In the genomic region with DNA sequence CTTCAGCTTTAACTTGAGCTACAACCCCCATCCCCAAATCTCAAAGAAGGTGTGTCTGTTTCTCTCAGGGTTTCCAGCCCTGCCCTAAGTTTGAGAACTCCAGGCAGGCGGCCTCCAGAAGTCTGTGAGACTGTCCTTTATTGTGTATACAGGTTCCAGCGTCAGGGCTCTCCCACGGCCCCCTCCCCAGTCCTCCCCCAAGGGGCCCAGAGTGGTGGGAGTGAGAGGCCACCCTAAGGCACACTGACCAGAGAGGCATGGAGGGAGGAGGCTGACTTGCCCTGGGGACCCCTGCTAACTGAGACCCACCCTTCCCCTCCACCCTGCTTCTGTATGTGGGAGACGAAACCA, we compare ENCODE assay signal across 15 cellular contexts. TPM values are rescaled to one million over a fixed set of nuclear protein-coding genes. Genes with fewer than 3 reads are reported as not detected.
A peak's percentile ranks its signal among the peaks of the same experiment; 100 is the strongest.
DNase-seq lines count a peak whose midpoint lies in the region; ATAC-seq, FAIRE-seq and TF ChIP-seq lines count a peak whose summit lies in the region.
"Had no signal": no experiment of that assay in that cellular context is flagged by ENCODE, and none has a peak within 500 bp of the region (broad histone marks: within the 10 kb centered on the region; RNA-seq: fewer than 3 reads in every experiment).

No MANE protein-coding gene starts in this region.

- no peak overlapping the region for H2BK5ac ChIP-seq in mesenchymal stem cell (ENCODE audit: low read depth, low read length, poor library complexity, severe bottlenecking)

- H3K9ac ChIP-seq in HCT116 (ENCODE audit: low read length) = no peak overlapping the region
- peak overlapping the region; percentile 66 to 90 for H3K9ac ChIP-seq in K562 (ENCODE audit: insufficient read depth in 1 of 2, low read depth in 2 of 2, low read length in 2 of 2)
- H3K9ac ChIP-seq in mesenchymal stem cell (ENCODE audit: low read length) = peak overlapping the region; percentile 69

- TF ChIP-seq EP300 in K562 (IDR thresholded peaks at IDR 0.05; ENCODE audit: low read length) = no peak

- H3K4me3 Mint-ChIP-seq in stimulated activated memory B cell treated with anti-CD40 and anti-IgM and Interleukin-4, amounts not matched to agents 10 μg/mL and 1 μg/mL and 100 μg/mL, for 72 hours = no peak overlapping the region

- no peaks in the 10 kb centered on the region for H3K36me3 ChIP-seq in HCT116 (ENCODE audit: control insufficient read depth in 1 of 2, insufficient read depth in 2 of 2, low read length in 2 of 2)
- H3K36me3 ChIP-seq in K562 (ENCODE audit: control insufficient read depth, insufficient read depth, low read length) = no peaks in the 10 kb centered on the region
- H3K36me3 ChIP-seq in mesenchymal stem cell (ENCODE audit: control insufficient read depth in 1 of 2, insufficient read depth in 2 of 2, low read depth in 1 of 2, low read length in 2 of 2) = no peaks in the 10 kb centered on the region
- H3K36me3 ChIP-seq: SJSA1 had no signal

- no peaks in the 10 kb centered on the region for H4K20me1 ChIP-seq in HCT116 (ENCODE audit: insufficient read depth)
- no peaks in the 10 kb centered on the region for H4K20me1 ChIP-seq in K562 (replicated peaks; ENCODE audit: control insufficient read depth, insufficient read depth, low read length)

- WGBS in K562 (ENCODE audit: insufficient coverage, low coverage, missing lambda C conversion rate) = 33% methylated on average over 4 of the region's 4 CpGs
- WGBS in mesenchymal stem cell = 100% methylated on average over 1 of the region's 4 CpGs

- peak overlapping the region; percentile 70 for H3K27ac Mint-ChIP-seq in stimulated activated memory B cell treated with anti-CD40 and anti-IgM and Interleukin-4, amounts not matched to agents 10 μg/mL and 1 μg/mL and 100 μg/mL, for 72 hours
- H3K27ac Mint-ChIP-seq: activated T-cell treated with anti-CD3 and anti-CD28 coated beads, Interleukin-2, amount 50 U/mL, for 72 hours; CD8-positive, alpha-beta T cell had no signal

- in situ Hi-C loops in K562 (cut with MboI) = loop anchor here (5.0 to 10.0 kb wide), 2 partner anchors 51 to 178 kb away; no protein-coding TSS in a partner anchor

- no peak overlapping the region for H3K14ac ChIP-seq in mesenchymal stem cell (ENCODE audit: low read length in 2 of 2)

- H3K9me1 ChIP-seq in K562 (ENCODE audit: control insufficient read depth, insufficient read depth, low read length) = no peaks in the 10 kb centered on the region

- H3K4me3 ChIP-seq in HCT116 (replicated peaks in 1 of 2; ENCODE audit: low read depth in 1 of 2, low read length in 2 of 2) (no peak overlapping the region), K562 (0 out of 2 replicates have a peak overlapping the region, but pooled peaks have one; percentile 45), mesenchymal stem cell (ENCODE audit: insufficient read depth in 1 of 2, low read depth in 1 of 2, low read length in 2 of 2) (no peak overlapping the region)

- H3K9me3 ChIP-seq in HCT116 (ENCODE audit: control insufficient read depth in 1 of 2, insufficient read depth in 1 of 2, low read depth in 1 of 2, low read length in 2 of 2) (no peaks in the 10 kb centered on the region), K562 (replicated peaks; ENCODE audit: control insufficient read depth, insufficient read depth, low read depth, low read length) (no peaks in the 10 kb centered on the region), mesenchymal stem cell (ENCODE audit: control insufficient read depth, low read length) (no peaks in the 10 kb centered on the region)
- H3K9me3 ChIP-seq: SJSA1 had no signal

- no peaks in the 10 kb centered on the region for H3K36me3 Mint-ChIP-seq in stimulated activated memory B cell treated with anti-CD40 and anti-IgM and Interleukin-4, amounts not matched to agents 10 μg/mL and 1 μg/mL and 100 μg/mL, for 72 hours
- H3K36me3 Mint-ChIP-seq: CD8-positive, alpha-beta T cell had no signal

- no peak overlapping the region for H4K91ac ChIP-seq in mesenchymal stem cell (ENCODE audit: low read length)

- H3K79me2 ChIP-seq in HCT116 (ENCODE audit: insufficient read depth, low read length) = no peaks in the 10 kb centered on the region
- H3K79me2 ChIP-seq in K562 (ENCODE audit: control insufficient read depth, insufficient read depth, low read length) = no peaks in the 10 kb centered on the region

- H2AK5ac ChIP-seq in mesenchymal stem cell (ENCODE audit: low read length, severe bottlenecking) = no peak overlapping the region

- DNase-seq in HCT116 (ENCODE audit: low read depth, low spot score) (no peak), K562 (ENCODE audit: extremely low read depth in 1 of 4, low spot score in 3 of 4) (peak in 1 of 4 experiments; percentile 31), mesenchymal stem cell (no peak)
- DNase-seq: NCI-H510A had no signal

- H3K79me1 ChIP-seq in mesenchymal stem cell (replicated peaks; ENCODE audit: low read length, poor library complexity, severe bottlenecking) = no peaks in the 10 kb centered on the region

- POLR2A ChIA-PET in HCT116 (lab: Charles Lee) = no interaction called here
- POLR2A ChIA-PET in K562 (lab: Yijun Ruan, JAX) = interaction anchor here (0.5 to 1.2 kb wide), 3 partner anchors 13 to 1160 kb away, joined by 3 to 6 read pairs (median 3); no protein-coding TSS in a partner anchor

- RAD21 ChIA-PET in HCT116 (lab: Charles Lee; ENCODE audit: low non-redundant PET in 1 of 2, low total read pairs in 2 of 2, uncharacterized antibody in 2 of 2, unreplicated experiment in 2 of 2) = no interaction called here

- H2BK15ac ChIP-seq in mesenchymal stem cell (ENCODE audit: low read depth, poor library complexity, severe bottlenecking) = peak overlapping the region; percentile 65

- FAIRE-seq in K562 (lab: Jason Lieb, UNC) = no peak
- FAIRE-seq: bronchial epithelial cell had no signal

- H3K27ac ChIP-seq in HCT116 (ENCODE audit: low read depth, low read length) = no peak overlapping the region
- peak overlapping the region; percentile 79 for H3K27ac ChIP-seq in K562 (ENCODE audit: extremely low read depth, low read depth, low read length)
- H3K27ac ChIP-seq in mesenchymal stem cell (ENCODE audit: low read length, poor library complexity, severe bottlenecking) = no peak overlapping the region

- intact Hi-C loops in HCT116 (cut with micrococcal nuclease) (no loop called here), K562 (cut with micrococcal nuclease) (loop anchor here (1.0 kb wide), 1 partner anchor 18 kb away; no protein-coding TSS in a partner anchor)

- ATAC-seq in HCT116 (no peak), K562 (no peak), HG02938 (IDR thresholded peaks at IDR 0.05; ENCODE audit: unreplicated experiment) (no peak), GM21526 (IDR thresholded peaks at IDR 0.05; ENCODE audit: low FRiP score, unreplicated experiment) (no peak), GM21717 (IDR thresholded peaks at IDR 0.05; ENCODE audit: unreplicated experiment) (no peak), HG03457 (IDR thresholded peaks at IDR 0.05; ENCODE audit: unreplicated experiment) (no peak)
- ATAC-seq in stimulated activated memory B cell treated with anti-CD40 and anti-IgM and Interleukin-4, amounts not matched to agents 10 μg/mL and 1 μg/mL and 100 μg/mL, for 72 hours = no peak

- peak overlapping the region in 1 of 2 experiments; percentile 40 for H3K18ac ChIP-seq in mesenchymal stem cell (ENCODE audit: low read depth in 1 of 2, low read length in 2 of 2)

- H3K27me3 ChIP-seq in HCT116 (ENCODE audit: insufficient read depth, low read length) = no peaks in the 10 kb centered on the region
- no peaks in the 10 kb centered on the region for H3K27me3 ChIP-seq in K562 (ENCODE audit: control insufficient read depth in 2 of 2, insufficient read depth in 2 of 2, low read length in 2 of 2)
- no peaks in the 10 kb centered on the region for H3K27me3 ChIP-seq in mesenchymal stem cell (ENCODE audit: control insufficient read depth in 1 of 2, insufficient read depth in 1 of 2, low read length in 2 of 2)
- H3K27me3 ChIP-seq: SJSA1 had no signal

- H3K9me3 Mint-ChIP-seq in stimulated activated memory B cell treated with anti-CD40 and anti-IgM and Interleukin-4, amounts not matched to agents 10 μg/mL and 1 μg/mL and 100 μg/mL, for 72 hours = no peaks in the 10 kb centered on the region
- H3K9me3 Mint-ChIP-seq: activated B cell treated with CpG ODN at 0.5 μM for 24 hours; activated T-cell treated with anti-CD3 and anti-CD28 coated beads, Interleukin-2, amount 50 U/mL, for 72 hours; CD8-positive, alpha-beta T cell had no signal

- H3K4me1 ChIP-seq in HCT116 (ENCODE audit: control insufficient read depth in 1 of 2, insufficient read depth in 2 of 2, low read length in 2 of 2) (peaks cover 10 to 24% of the 10 kb centered on the region in 2 experiments), K562 (replicated peaks in 1 of 2; ENCODE audit: control insufficient read depth in 2 of 2, insufficient read depth in 2 of 2, low read length in 2 of 2) (peaks cover 40 to 71% of the 10 kb centered on the region in 2 experiments), mesenchymal stem cell (ENCODE audit: control insufficient read depth, insufficient read depth, low read depth, low read length) (peaks cover 33% of the 10 kb centered on the region)

- TF ChIP-seq POLR2A in HCT116 (IDR thresholded peaks at IDR 0.05; ENCODE audit: borderline replicate concordance, extremely low read depth, insufficient read depth, insufficient read length) (no peak), K562 (conservative IDR thresholded peaks at IDR 0.05) (no peak)

- H2AFZ ChIP-seq in HCT116 (ENCODE audit: low read depth, low read length, poor library complexity, severe bottlenecking) = no peak overlapping the region
- H2AFZ ChIP-seq in K562 (ENCODE audit: low read depth, low read length) = peak overlapping the region; percentile 88
- H2AFZ ChIP-seq in mesenchymal stem cell (ENCODE audit: low read depth, low read length) = no peak overlapping the region

- TF ChIP-seq RAD21 in HCT116 (IDR thresholded peaks at IDR 0.05; ENCODE audit: low read depth) (no peak), K562 (CRISPR knock-in tag; conservative IDR thresholded peaks at IDR 0.05 in 1 of 2, IDR thresholded peaks at IDR 0.05 in 1 of 2) (no peak)

- peak overlapping the region; percentile 33 to 34 for H2BK12ac ChIP-seq in mesenchymal stem cell (ENCODE audit: low read length in 2 of 2)

- no peak overlapping the region for H3K23ac ChIP-seq in mesenchymal stem cell (ENCODE audit: low read length in 2 of 2)

- peaks cover 46% of the 10 kb centered on the region for H3K4me1 Mint-ChIP-seq in stimulated activated memory B cell treated with anti-CD40 and anti-IgM and Interleukin-4, amounts not matched to agents 10 μg/mL and 1 μg/mL and 100 μg/mL, for 72 hours

- peak overlapping the region; percentile 85; the same call in 1 of the 2 replicates for H3K4me2 ChIP-seq in HCT116 (ENCODE audit: low read length)
- peak overlapping the region; percentile 76 for H3K4me2 ChIP-seq in K562 (ENCODE audit: insufficient read depth, low read length)
- no peak overlapping the region for H3K4me2 ChIP-seq in mesenchymal stem cell (ENCODE audit: low read length, poor library complexity, severe bottlenecking)

- H3K27me3 Mint-ChIP-seq in stimulated activated memory B cell treated with anti-CD40 and anti-IgM and Interleukin-4, amounts not matched to agents 10 μg/mL and 1 μg/mL and 100 μg/mL, for 72 hours = peaks cover 13% of the 10 kb centered on the region
- H3K27me3 Mint-ChIP-seq: activated B cell treated with CpG ODN at 0.5 μM for 24 hours had no signal

- CTCF ChIA-PET in HCT116 (lab: Charles Lee) = interaction anchor here (1.3 kb wide), 1 partner anchor 68 kb away, joined by 3 read pairs; no protein-coding TSS in a partner anchor
- CTCF ChIA-PET in K562 (lab: Yijun Ruan, JAX; ENCODE audit: low intra/inter-chr PET ratio) = no interaction called here

- TF ChIP-seq CTCF in HCT116 (IDR thresholded peaks at IDR 0.05 in 2 of 3, conservative IDR thresholded peaks at IDR 0.05 in 1 of 3; ENCODE audit: borderline replicate concordance in 1 of 3, insufficient read depth in 1 of 3, low read depth in 2 of 3, low read length in 2 of 3) (no peak), K562 (IDR thresholded peaks at IDR 0.05 in 2 of 3, conservative IDR thresholded peaks at IDR 0.05 in 1 of 3; ENCODE audit: insufficient read depth in 2 of 3, low read depth in 1 of 3, low read length in 3 of 3) (no peak)

- H2BK120ac ChIP-seq in mesenchymal stem cell (ENCODE audit: low read depth, low read length) = no peak overlapping the region

- no peaks in the 10 kb centered on the region for H3K9me2 ChIP-seq in HCT116 (ENCODE audit: insufficient read depth)

- BruUV-seq in HCT116 (replicated peaks; lab: Mats Ljungman, UMichigan) (no TSS peak), K562 (replicated peaks; lab: Mats Ljungman, UMichigan) (no TSS peak)

- no peak overlapping the region for H3K4ac ChIP-seq in mesenchymal stem cell (ENCODE audit: low read depth in 1 of 2, low read length in 2 of 2)

- no peak overlapping the region for H4K8ac ChIP-seq in mesenchymal stem cell (ENCODE audit: low read length)

RNA-seq across cellular contexts. Expression of a gene that starts 4.0 kb away (rescaled TPM):
- total RNA-seq in HCT116 (2021; ENCODE audit: unreplicated experiment) (0.27 TPM), K562 (2014; rRNA removed) (0.05 TPM in 1 of 2 replicates, not detected in the other), K562 (2014; rRNA removed; fragmentation: Illumina TruSeq; extraction: Trizol) (not detected in 2 replicates), K562 (2015; rRNA removed; fragmentation: Illumina TruSeq; extraction: Trizol) (not detected in 2 replicates), K562 (2021) (0.09 TPM in 1 of 2 replicates, not detected in the other)
- polyA plus RNA-seq in HCT116 (2012) = 0.04 and 0.09 TPM in 2 replicates
- total RNA-seq in K562 (2011; cell fraction: chromatin; rRNA removed; ENCODE audit: low replicate concordance) = 0.44 TPM in 1 of 2 replicates, not detected in the other
- total RNA-seq in K562 (2011; cell fraction: nucleolus; rRNA removed) = not detected in 2 replicates
- 0.31 TPM in 1 of 2 replicates, not detected in the other for total RNA-seq in K562 (2011; cell fraction: nucleoplasm; rRNA removed)
- polyA plus RNA-seq in K562 (2011; rRNA removed) (0.07 and 0.08 TPM in 2 replicates), K562 (2014; fragmentation: Illumina TruSeq; extraction: Trizol) (0.19 TPM in 1 of 2 replicates, not detected in the other), K562 (2014; fragmentation: Nextera tagmentation; extraction: Ambion mirVana) (not detected), K562 (2014; rRNA removed) (not detected in 2 replicates)
- polyA plus RNA-seq in K562 (2011; cell fraction: cytosol; rRNA removed) = 0.03 and 0.04 TPM in 2 replicates
- 0.07 and 0.08 TPM in 2 replicates for polyA plus RNA-seq in K562 (2011; cell fraction: nucleus; rRNA removed)
- 0.16 and 0.17 TPM in 2 replicates for polyA plus RNA-seq in K562 (2012)
- polyA minus RNA-seq in K562 (2011; rRNA and poly(A)+ RNA removed) = not detected in 2 replicates
- polyA minus RNA-seq in K562 (2011; cell fraction: cytosol; rRNA and poly(A)+ RNA removed) = not detected in 2 replicates
- not detected in 2 replicates for polyA minus RNA-seq in K562 (2011; cell fraction: nucleus; rRNA and poly(A)+ RNA removed)
- 3.4 TPM for polyA plus RNA-seq in mesenchymal stem cell (2013, experiment 1 of 2)
- polyA plus RNA-seq in mesenchymal stem cell (2013, experiment 2 of 2) = 4.0 TPM
- total RNA-seq: activated B cell treated with CpG ODN at 0.5 μM for 24 hours; activated T-cell treated with anti-CD3 and anti-CD28 coated beads, Interleukin-2, amount 50 U/mL, for 72 hours; bronchial epithelial cell; CD8-positive, alpha-beta T cell; kidney epithelial cell; SJSA1 had no signal

RNA-seq across cellular contexts. Expression of a gene that starts 8.0 kb away (rescaled TPM):
- total RNA-seq in HCT116 (2021; ENCODE audit: unreplicated experiment) (0.10 TPM), K562 (2014; rRNA removed) (0.18 TPM in 1 of 2 replicates, not detected in the other), K562 (2014; rRNA removed; fragmentation: Illumina TruSeq; extraction: Trizol) (not detected in 2 replicates), K562 (2015; rRNA removed; fragmentation: Illumina TruSeq; extraction: Trizol) (not detected in 2 replicates), K562 (2021) (0.07 and 0.18 TPM in 2 replicates)
- 0.34 and 0.37 TPM in 2 replicates for polyA plus RNA-seq in HCT116 (2012)
- total RNA-seq in K562 (2011; cell fraction: chromatin; rRNA removed; ENCODE audit: low replicate concordance) = 0.55 and 2.4 TPM in 2 replicates
- 0.92 and 2.0 TPM in 2 replicates for total RNA-seq in K562 (2011; cell fraction: nucleolus; rRNA removed)
- 0.76 and 2.0 TPM in 2 replicates for total RNA-seq in K562 (2011; cell fraction: nucleoplasm; rRNA removed)
- polyA plus RNA-seq in K562 (2011; rRNA removed) (0.10 and 0.45 TPM in 2 replicates), K562 (2014; fragmentation: Illumina TruSeq; extraction: Trizol) (0.10 TPM in 1 of 2 replicates, not detected in the other), K562 (2014; fragmentation: Nextera tagmentation; extraction: Ambion mirVana) (under 1 TPM in 1 of 2 experiments, not detected in 1; 0.03 TPM), K562 (2014; rRNA removed) (0.37 TPM in 1 of 2 replicates, not detected in the other)
- polyA plus RNA-seq in K562 (2011; cell fraction: cytosol; rRNA removed) = 0.24 and 1.1 TPM in 2 replicates
- polyA plus RNA-seq in K562 (2011; cell fraction: nucleus; rRNA removed) = 4.6 and 6.0 TPM in 2 replicates
- 0.14 and 0.35 TPM in 2 replicates for polyA plus RNA-seq in K562 (2012)
- polyA minus RNA-seq in K562 (2011; rRNA and poly(A)+ RNA removed) = 0.07 TPM in 1 of 2 replicates, not detected in the other
- polyA minus RNA-seq in K562 (2011; cell fraction: cytosol; rRNA and poly(A)+ RNA removed) = not detected in 2 replicates
- 0.56 and 0.94 TPM in 2 replicates for polyA minus RNA-seq in K562 (2011; cell fraction: nucleus; rRNA and poly(A)+ RNA removed)
- 0.19 TPM for polyA plus RNA-seq in mesenchymal stem cell (2013, experiment 1 of 2)
- polyA plus RNA-seq in mesenchymal stem cell (2013, experiment 2 of 2) = 0.16 TPM
- total RNA-seq: activated T-cell treated with anti-CD3 and anti-CD28 coated beads, Interleukin-2, amount 50 U/mL, for 72 hours; bronchial epithelial cell; CD8-positive, alpha-beta T cell; kidney epithelial cell; SJSA1 had no signal

RNA-seq across cellular contexts. Expression of a gene that starts 9.8 kb away (rescaled TPM):
- total RNA-seq in HCT116 (2021; ENCODE audit: unreplicated experiment) = not detected
- polyA plus RNA-seq in HCT116 (2012) = not detected in 2 replicates
- not detected in 2 replicates for total RNA-seq in K562 (2011; cell fraction: chromatin; rRNA removed; ENCODE audit: low replicate concordance)
- not detected in 2 replicates for total RNA-seq in K562 (2011; cell fraction: nucleolus; rRNA removed)
- not detected in 2 replicates for total RNA-seq in K562 (2011; cell fraction: nucleoplasm; rRNA removed)
- not detected in 2 replicates for total RNA-seq in K562 (2014; rRNA removed)
- not detected in 2 replicates for total RNA-seq in K562 (2014; rRNA removed; fragmentation: Illumina TruSeq; extraction: Trizol)
- not detected in 2 replicates for total RNA-seq in K562 (2015; rRNA removed; fragmentation: Illumina TruSeq; extraction: Trizol)
- total RNA-seq in K562 (2021) = not detected in 2 replicates
- not detected in 2 replicates for polyA plus RNA-seq in K562 (2011; rRNA removed)
- not detected in 2 replicates for polyA plus RNA-seq in K562 (2011; cell fraction: cytosol; rRNA removed)
- not detected in 2 replicates for polyA plus RNA-seq in K562 (2011; cell fraction: nucleus; rRNA removed)
- not detected in 2 replicates for polyA plus RNA-seq in K562 (2012)
- polyA plus RNA-seq in K562 (2014; fragmentation: Illumina TruSeq; extraction: Trizol) = not detected in 2 replicates
- polyA plus RNA-seq in K562 (2014; fragmentation: Nextera tagmentation; extraction: Ambion mirVana) = not detected
- polyA plus RNA-seq in K562 (2014; rRNA removed) = not detected in 2 replicates
- polyA minus RNA-seq in K562 (2011; rRNA and poly(A)+ RNA removed) = not detected in 2 replicates
- polyA minus RNA-seq in K562 (2011; cell fraction: cytosol; rRNA and poly(A)+ RNA removed) = not detected in 2 replicates
- polyA minus RNA-seq in K562 (2011; cell fraction: nucleus; rRNA and poly(A)+ RNA removed) = not detected in 2 replicates
- not detected for polyA plus RNA-seq in mesenchymal stem cell (2013, experiment 1 of 2)
- not detected for polyA plus RNA-seq in mesenchymal stem cell (2013, experiment 2 of 2)
- total RNA-seq: activated B cell treated with CpG ODN at 0.5 μM for 24 hours; activated T-cell treated with anti-CD3 and anti-CD28 coated beads, Interleukin-2, amount 50 U/mL, for 72 hours; bronchial epithelial cell; CD8-positive, alpha-beta T cell; kidney epithelial cell; SJSA1 had no signal

RNA-seq across cellular contexts. Expression of a gene that starts 29.7 kb away (rescaled TPM):
- total RNA-seq in HCT116 (2021; ENCODE audit: unreplicated experiment) (0.81 TPM), K562 (2014; rRNA removed) (0.64 and 1.6 TPM in 2 replicates), K562 (2014; rRNA removed; fragmentation: Illumina TruSeq; extraction: Trizol) (0.32 and 0.40 TPM in 2 replicates), K562 (2015; rRNA removed; fragmentation: Illumina TruSeq; extraction: Trizol) (0.19 and 0.29 TPM in 2 replicates), K562 (2021) (1.1 TPM in 2 replicates)
- 1.1 and 1.2 TPM in 2 replicates for polyA plus RNA-seq in HCT116 (2012)
- 1.2 and 5.1 TPM in 2 replicates for total RNA-seq in K562 (2011; cell fraction: chromatin; rRNA removed; ENCODE audit: low replicate concordance)
- 3.3 and 5.3 TPM in 2 replicates for total RNA-seq in K562 (2011; cell fraction: nucleolus; rRNA removed)
- 1.8 and 2.3 TPM in 2 replicates for total RNA-seq in K562 (2011; cell fraction: nucleoplasm; rRNA removed)
- polyA plus RNA-seq in K562 (2011; rRNA removed) (1.4 and 4.0 TPM in 2 replicates), K562 (2014; fragmentation: Illumina TruSeq; extraction: Trizol) (0.97 and 1.1 TPM in 2 replicates), K562 (2014; fragmentation: Nextera tagmentation; extraction: Ambion mirVana) (under 1 TPM; 0.08 to 0.49 TPM), K562 (2014; rRNA removed) (1.2 and 1.7 TPM in 2 replicates)
- polyA plus RNA-seq in K562 (2011; cell fraction: cytosol; rRNA removed) = 3.6 and 5.5 TPM in 2 replicates
- 22.9 and 26.0 TPM in 2 replicates for polyA plus RNA-seq in K562 (2011; cell fraction: nucleus; rRNA removed)
- polyA plus RNA-seq in K562 (2012) = 0.48 and 1.8 TPM in 2 replicates
- polyA minus RNA-seq in K562 (2011; rRNA and poly(A)+ RNA removed) = 0.99 and 1.2 TPM in 2 replicates
- 1.0 TPM in 1 of 2 replicates, not detected in the other for polyA minus RNA-seq in K562 (2011; cell fraction: cytosol; rRNA and poly(A)+ RNA removed)
- 1.5 and 2.3 TPM in 2 replicates for polyA minus RNA-seq in K562 (2011; cell fraction: nucleus; rRNA and poly(A)+ RNA removed)
- polyA plus RNA-seq in mesenchymal stem cell (2013, experiment 1 of 2) = 0.43 TPM
- 0.32 TPM for polyA plus RNA-seq in mesenchymal stem cell (2013, experiment 2 of 2)
- total RNA-seq: activated B cell treated with CpG ODN at 0.5 μM for 24 hours; activated T-cell treated with anti-CD3 and anti-CD28 coated beads, Interleukin-2, amount 50 U/mL, for 72 hours; CD8-positive, alpha-beta T cell; SJSA1 had no signal

RNA-seq across cellular contexts. Expression of a gene that starts 38.0 kb away (rescaled TPM):
- total RNA-seq in HCT116 (2021; ENCODE audit: unreplicated experiment) = 31.6 TPM
- polyA plus RNA-seq in HCT116 (2012) = 40.8 and 53.1 TPM in 2 replicates
- total RNA-seq in K562 (2011; cell fraction: chromatin; rRNA removed; ENCODE audit: low replicate concordance) = 64.2 and 253 TPM in 2 replicates
- total RNA-seq in K562 (2011; cell fraction: nucleolus; rRNA removed) = 186 and 214 TPM in 2 replicates
- 76.0 and 95.5 TPM in 2 replicates for total RNA-seq in K562 (2011; cell fraction: nucleoplasm; rRNA removed)
- 43.3 and 54.0 TPM in 2 replicates for total RNA-seq in K562 (2014; rRNA removed)
- total RNA-seq in K562 (2014; rRNA removed; fragmentation: Illumina TruSeq; extraction: Trizol) = 10.4 and 11.0 TPM in 2 replicates
- 29.6 and 33.2 TPM in 2 replicates for total RNA-seq in K562 (2015; rRNA removed; fragmentation: Illumina TruSeq; extraction: Trizol)
- 46.5 and 53.4 TPM in 2 replicates for total RNA-seq in K562 (2021)
- polyA plus RNA-seq in K562 (2011; rRNA removed) = 43.4 and 71.1 TPM in 2 replicates
- polyA plus RNA-seq in K562 (2011; cell fraction: cytosol; rRNA removed) = 56.0 and 83.7 TPM in 2 replicates
- 333 and 422 TPM in 2 replicates for polyA plus RNA-seq in K562 (2011; cell fraction: nucleus; rRNA removed)
- 34.3 and 57.6 TPM in 2 replicates for polyA plus RNA-seq in K562 (2012)
- polyA plus RNA-seq in K562 (2014; fragmentation: Illumina TruSeq; extraction: Trizol) = 15.1 and 31.6 TPM in 2 replicates
- polyA plus RNA-seq in K562 (2014; fragmentation: Nextera tagmentation; extraction: Ambion mirVana) = 1 to 10 TPM; 1.1 to 1.7 TPM
- 50.3 and 54.1 TPM in 2 replicates for polyA plus RNA-seq in K562 (2014; rRNA removed)
- polyA minus RNA-seq in K562 (2011; rRNA and poly(A)+ RNA removed) = 22.8 and 30.5 TPM in 2 replicates
- polyA minus RNA-seq in K562 (2011; cell fraction: cytosol; rRNA and poly(A)+ RNA removed) = 36.4 and 38.9 TPM in 2 replicates
- 70.3 and 82.3 TPM in 2 replicates for polyA minus RNA-seq in K562 (2011; cell fraction: nucleus; rRNA and poly(A)+ RNA removed)
- 17.2 TPM for polyA plus RNA-seq in mesenchymal stem cell (2013, experiment 1 of 2)
- 16.9 TPM for polyA plus RNA-seq in mesenchymal stem cell (2013, experiment 2 of 2)
